In genomic region chr7:138237995-138238394, GRCh38 we compare ENCODE assay signal across 1 cellular context.
TF ChIP-seq lines count a peak whose summit lies in the region.

No MANE protein-coding gene starts in this region.

TF ChIP-seq in HepG2, 621 proteins besides CTCF, POLR2A, EP300 and RAD21 (continued from another document and continues in another):
- no peak for TF ChIP-seq ZBTB40 (IDR thresholded peaks at IDR 0.05)
- TF ChIP-seq ZBTB40 (CRISPR knock-in tag; IDR thresholded peaks at IDR 0.05): no peak
- TF ChIP-seq, protein P1, sequence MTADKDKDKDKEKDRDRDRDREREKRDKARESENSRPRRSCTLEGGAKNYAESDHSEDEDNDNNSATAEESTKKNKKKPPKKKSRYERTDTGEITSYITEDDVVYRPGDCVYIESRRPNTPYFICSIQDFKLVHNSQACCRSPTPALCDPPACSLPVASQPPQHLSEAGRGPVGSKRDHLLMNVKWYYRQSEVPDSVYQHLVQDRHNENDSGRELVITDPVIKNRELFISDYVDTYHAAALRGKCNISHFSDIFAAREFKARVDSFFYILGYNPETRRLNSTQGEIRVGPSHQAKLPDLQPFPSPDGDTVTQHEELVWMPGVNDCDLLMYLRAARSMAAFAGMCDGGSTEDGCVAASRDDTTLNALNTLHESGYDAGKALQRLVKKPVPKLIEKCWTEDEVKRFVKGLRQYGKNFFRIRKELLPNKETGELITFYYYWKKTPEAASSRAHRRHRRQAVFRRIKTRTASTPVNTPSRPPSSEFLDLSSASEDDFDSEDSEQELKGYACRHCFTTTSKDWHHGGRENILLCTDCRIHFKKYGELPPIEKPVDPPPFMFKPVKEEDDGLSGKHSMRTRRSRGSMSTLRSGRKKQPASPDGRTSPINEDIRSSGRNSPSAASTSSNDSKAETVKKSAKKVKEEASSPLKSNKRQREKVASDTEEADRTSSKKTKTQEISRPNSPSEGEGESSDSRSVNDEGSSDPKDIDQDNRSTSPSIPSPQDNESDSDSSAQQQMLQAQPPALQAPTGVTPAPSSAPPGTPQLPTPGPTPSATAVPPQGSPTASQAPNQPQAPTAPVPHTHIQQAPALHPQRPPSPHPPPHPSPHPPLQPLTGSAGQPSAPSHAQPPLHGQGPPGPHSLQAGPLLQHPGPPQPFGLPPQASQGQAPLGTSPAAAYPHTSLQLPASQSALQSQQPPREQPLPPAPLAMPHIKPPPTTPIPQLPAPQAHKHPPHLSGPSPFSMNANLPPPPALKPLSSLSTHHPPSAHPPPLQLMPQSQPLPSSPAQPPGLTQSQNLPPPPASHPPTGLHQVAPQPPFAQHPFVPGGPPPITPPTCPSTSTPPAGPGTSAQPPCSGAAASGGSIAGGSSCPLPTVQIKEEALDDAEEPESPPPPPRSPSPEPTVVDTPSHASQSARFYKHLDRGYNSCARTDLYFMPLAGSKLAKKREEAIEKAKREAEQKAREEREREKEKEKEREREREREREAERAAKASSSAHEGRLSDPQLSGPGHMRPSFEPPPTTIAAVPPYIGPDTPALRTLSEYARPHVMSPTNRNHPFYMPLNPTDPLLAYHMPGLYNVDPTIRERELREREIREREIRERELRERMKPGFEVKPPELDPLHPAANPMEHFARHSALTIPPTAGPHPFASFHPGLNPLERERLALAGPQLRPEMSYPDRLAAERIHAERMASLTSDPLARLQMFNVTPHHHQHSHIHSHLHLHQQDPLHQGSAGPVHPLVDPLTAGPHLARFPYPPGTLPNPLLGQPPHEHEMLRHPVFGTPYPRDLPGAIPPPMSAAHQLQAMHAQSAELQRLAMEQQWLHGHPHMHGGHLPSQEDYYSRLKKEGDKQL (CRISPR knock-in tag; IDR thresholded peaks at IDR 0.05; ENCODE audit: low read depth): peak; percentile 49; the same call in 1 of the 2 replicates
- 0 out of 2 replicates have a peak, but pooled peaks have one; percentile 47 for TF ChIP-seq KAT8 (CRISPR knock-in tag; IDR thresholded peaks at IDR 0.05)
- peak; percentile 76 for TF ChIP-seq NCOA2 (CRISPR knock-in tag; IDR thresholded peaks at IDR 0.05)
- peak; percentile 88 for TF ChIP-seq ISL2 (CRISPR knock-in tag; IDR thresholded peaks at IDR 0.05)
- TF ChIP-seq, protein P2, sequence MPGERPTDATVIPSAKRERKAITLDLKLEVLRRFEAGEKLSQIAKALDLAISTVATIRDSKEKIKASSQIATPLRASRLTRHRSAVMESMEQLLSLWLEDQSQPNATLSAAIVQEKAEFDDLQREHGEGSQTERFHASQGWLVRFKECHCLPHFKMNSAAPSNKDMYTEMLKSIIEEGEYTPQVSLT (CRISPR knock-in tag; IDR thresholded peaks at IDR 0.05; ENCODE audit: borderline replicate concordance, low read depth): no peak
- peak; percentile 60; the same call in 1 of the 2 replicates for TF ChIP-seq NFKBIZ (CRISPR knock-in tag; IDR thresholded peaks at IDR 0.05)
- TF ChIP-seq ZNF883 (CRISPR knock-in tag; IDR thresholded peaks at IDR 0.05; ENCODE audit: not compliant biosample characterization): no peak
- peak; percentile 74 for TF ChIP-seq ZNF331 (CRISPR knock-in tag; IDR thresholded peaks at IDR 0.05)
- TF ChIP-seq EHMT2 (IDR thresholded peaks at IDR 0.05; ENCODE audit: borderline replicate concordance, low read depth, low read length): no peak
- TF ChIP-seq LCORL (IDR thresholded peaks at IDR 0.05): no peak
- 0 out of 2 replicates have a peak, but pooled peaks have one; percentile 18 for TF ChIP-seq LCORL (CRISPR knock-in tag; IDR thresholded peaks at IDR 0.05)
- no peak for TF ChIP-seq FOXP1 (IDR thresholded peaks at IDR 0.05)
- peak; percentile 85 for TF ChIP-seq FOXP1 (CRISPR knock-in tag; IDR thresholded peaks at IDR 0.05)
- TF ChIP-seq, protein P3, sequence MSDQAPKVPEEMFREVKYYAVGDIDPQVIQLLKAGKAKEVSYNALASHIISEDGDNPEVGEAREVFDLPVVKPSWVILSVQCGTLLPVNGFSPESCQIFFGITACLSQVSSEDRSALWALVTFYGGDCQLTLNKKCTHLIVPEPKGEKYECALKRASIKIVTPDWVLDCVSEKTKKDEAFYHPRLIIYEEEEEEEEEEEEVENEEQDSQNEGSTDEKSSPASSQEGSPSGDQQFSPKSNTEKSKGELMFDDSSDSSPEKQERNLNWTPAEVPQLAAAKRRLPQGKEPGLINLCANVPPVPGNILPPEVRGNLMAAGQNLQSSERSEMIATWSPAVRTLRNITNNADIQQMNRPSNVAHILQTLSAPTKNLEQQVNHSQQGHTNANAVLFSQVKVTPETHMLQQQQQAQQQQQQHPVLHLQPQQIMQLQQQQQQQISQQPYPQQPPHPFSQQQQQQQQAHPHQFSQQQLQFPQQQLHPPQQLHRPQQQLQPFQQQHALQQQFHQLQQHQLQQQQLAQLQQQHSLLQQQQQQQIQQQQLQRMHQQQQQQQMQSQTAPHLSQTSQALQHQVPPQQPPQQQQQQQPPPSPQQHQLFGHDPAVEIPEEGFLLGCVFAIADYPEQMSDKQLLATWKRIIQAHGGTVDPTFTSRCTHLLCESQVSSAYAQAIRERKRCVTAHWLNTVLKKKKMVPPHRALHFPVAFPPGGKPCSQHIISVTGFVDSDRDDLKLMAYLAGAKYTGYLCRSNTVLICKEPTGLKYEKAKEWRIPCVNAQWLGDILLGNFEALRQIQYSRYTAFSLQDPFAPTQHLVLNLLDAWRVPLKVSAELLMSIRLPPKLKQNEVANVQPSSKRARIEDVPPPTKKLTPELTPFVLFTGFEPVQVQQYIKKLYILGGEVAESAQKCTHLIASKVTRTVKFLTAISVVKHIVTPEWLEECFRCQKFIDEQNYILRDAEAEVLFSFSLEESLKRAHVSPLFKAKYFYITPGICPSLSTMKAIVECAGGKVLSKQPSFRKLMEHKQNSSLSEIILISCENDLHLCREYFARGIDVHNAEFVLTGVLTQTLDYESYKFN (CRISPR knock-in tag; conservative IDR thresholded peaks at IDR 0.05): peak; percentile 43
- no peak for TF ChIP-seq RFXAP (CRISPR knock-in tag; IDR thresholded peaks at IDR 0.05; ENCODE audit: borderline replicate concordance)
- no peak for TF ChIP-seq GTF3A (CRISPR knock-in tag; conservative IDR thresholded peaks at IDR 0.05)
- no peak for TF ChIP-seq ZNF225 (CRISPR knock-in tag; IDR thresholded peaks at IDR 0.05)
- TF ChIP-seq POLR2AphosphoS5 (IDR thresholded peaks at IDR 0.05; ENCODE audit: low read depth, low read length): no peak
- TF ChIP-seq NR2F6 (IDR thresholded peaks at IDR 0.05): peak; percentile 48
- peak; percentile 44; the same call in 1 of the 2 replicates for TF ChIP-seq NR2F6 (CRISPR knock-in tag; IDR thresholded peaks at IDR 0.05)
- peak; percentile 80 for TF ChIP-seq HMGXB3 (CRISPR knock-in tag; IDR thresholded peaks at IDR 0.05; ENCODE audit: borderline replicate concordance)
- TF ChIP-seq ZNF12 (CRISPR knock-in tag; IDR thresholded peaks at IDR 0.05): peak; percentile 79; the same call in 1 of the 2 replicates
- TF ChIP-seq ZFP1 (CRISPR knock-in tag; IDR thresholded peaks at IDR 0.05): 0 out of 2 replicates have a peak, but pooled peaks have one; percentile 69
- peak; percentile 95 for TF ChIP-seq FOXA3 (CRISPR knock-in tag; IDR thresholded peaks at IDR 0.05)
- TF ChIP-seq MLX (CRISPR knock-in tag; IDR thresholded peaks at IDR 0.05): 0 out of 2 replicates have a peak, but pooled peaks have one; percentile 24
- TF ChIP-seq FOSL2 (CRISPR knock-in tag; IDR thresholded peaks at IDR 0.05): peak; percentile 74
- peak; percentile 68 for TF ChIP-seq HMG20A (CRISPR knock-in tag; IDR thresholded peaks at IDR 0.05; ENCODE audit: borderline replicate concordance)
- TF ChIP-seq RXRB (CRISPR knock-in tag; IDR thresholded peaks at IDR 0.05; ENCODE audit: borderline replicate concordance): peak; percentile 56; the same call in 1 of the 2 replicates
